24 cellular contexts compared by ENCODE assay signal in the genomic region with DNA sequence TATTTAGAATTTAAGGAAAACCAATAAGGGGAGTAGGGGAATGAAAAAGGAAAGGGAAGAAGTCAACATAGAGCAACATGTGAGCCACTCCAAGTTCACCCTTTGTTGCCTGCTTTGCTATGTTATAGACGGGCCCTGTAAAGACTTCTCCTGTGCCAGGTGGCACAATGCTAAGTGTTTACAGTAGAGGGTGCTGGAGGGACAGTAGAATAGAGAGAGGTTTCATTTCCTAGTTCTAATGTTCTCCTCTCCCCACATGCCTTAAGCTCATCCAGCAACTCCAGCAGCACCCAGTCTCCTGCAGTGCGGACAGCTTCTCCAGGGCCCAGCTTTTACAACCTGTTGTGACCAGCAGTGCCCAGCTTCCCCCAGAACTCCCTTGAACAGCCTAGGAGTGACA.
DNase-seq lines count a peak whose midpoint lies in the region; ATAC-seq and TF ChIP-seq lines count a peak whose summit lies in the region.
"Had no signal": no experiment of that assay in that cellular context is flagged by ENCODE, and none has a peak within 500 bp of the region (broad histone marks: within the 10 kb centered on the region; RNA-seq: fewer than 3 reads in every experiment).

No MANE protein-coding gene starts in this region.

- BruUV-seq in OCI-LY7 (replicated peaks; lab: Mats Ljungman, UMichigan), result no TSS peak

- H3K9me2 ChIP-seq in OCI-LY7 (ENCODE audit: insufficient read depth, low read length), result no peaks in the 10 kb centered on the region

- ATAC-seq in HG03159 (IDR thresholded peaks at IDR 0.05; ENCODE audit: unreplicated experiment), result no peak
- no peak for ATAC-seq in GM21576 (IDR thresholded peaks at IDR 0.05; ENCODE audit: unreplicated experiment)
- no peak for ATAC-seq in GM21515 (IDR thresholded peaks at IDR 0.05; ENCODE audit: unreplicated experiment)
- ATAC-seq: activated T-cell treated with anti-CD3 and anti-CD28 coated beads, Interleukin-2, amount 50 U/mL, for 4 hours; CD8-positive, alpha-beta T cell; left ventricle myocardium superior; naive thymus-derived CD8-positive, alpha-beta T cell; stimulated activated naive CD8-positive, alpha-beta T cell treated with anti-CD3 and anti-CD28 coated beads, Interleukin-15, Interleukin-2, amounts not matched to agents 100 U/mL and 50 U/mL, for 24 hours had no signal

- POLR2A ChIA-PET in OCI-LY7 (lab: Charles Lee), result no interaction called here

- H3K9me3 ChIP-seq in OCI-LY7 (ENCODE audit: low read length), result peaks cover 12% of the 10 kb centered on the region; the same call in 1 of the 2 replicates
- H3K9me3 ChIP-seq: testis had no signal

- no peak for TF ChIP-seq POLR2A in erythroblast (IDR thresholded peaks at IDR 0.05; ENCODE audit: low read length)

- TF ChIP-seq CTCF in OCI-LY7 (conservative IDR thresholded peaks at IDR 0.05; ENCODE audit: low read length) (peak; percentile 54), fibroblast of mammary gland (conservative IDR thresholded peaks at IDR 0.05; ENCODE audit: control insufficient read depth, insufficient read depth, low read depth, low read length) (peak; percentile 10)

- no peak overlapping the region for H3K27ac ChIP-seq in OCI-LY7 (ENCODE audit: low read depth, low read length, poor library complexity, severe bottlenecking)
- H3K27ac ChIP-seq: RWPE1, SK-N-MC, testis had no signal

- no peaks in the 10 kb centered on the region for H3K4me1 ChIP-seq in OCI-LY7 (ENCODE audit: insufficient read depth, low read length, poor library complexity, severe bottlenecking)
- H3K4me1 ChIP-seq: testis had no signal

- DNase-seq in SIG-M5 treated with dmso at 0.1 percent for 504 hours (lab: John Stamatoyannopoulos, UW; ENCODE audit: unreplicated experiment) (peak; percentile 36), SIG-M5 (lab: John Stamatoyannopoulos, UW) (no peak), OCI-LY7 (ENCODE audit: low spot score) (peak; percentile 22), fibroblast of mammary gland (ENCODE audit: low read depth) (no peak), erythroblast (lab: John Stamatoyannopoulos, UW) (no peak)
- DNase-seq: activated B cell treated with CpG ODN at 0.5 μM for 24 hours; activated CD4-positive, alpha-beta T cell treated with anti-CD3 and anti-CD28 coated beads, Interleukin-2, amount 50 U/mL, for 1 hour; activated gamma-delta T cell treated with Interleukin-2 at 50 U/mL for 16 hours; activated T-cell treated with anti-CD3 and anti-CD28 coated beads, Interleukin-2, amount 50 U/mL, for 4 hours; HCEC 1CT; left ventricle myocardium superior; naive thymus-derived CD8-positive, alpha-beta T cell; NCI-H1105; NCI-H2029 treated with DMSO at 0.1 percent for 48 hours; NCI-H2227 treated with DMSO at 0.1 percent for 48 hours; occipital lobe; stimulated activated naive CD8-positive, alpha-beta T cell treated with anti-CD3 and anti-CD28 coated beads, Interleukin-15, Interleukin-2, amounts not matched to agents 100 U/mL and 50 U/mL, for 24 hours; testis had no signal

- no peak overlapping the region for H3K4me3 ChIP-seq in OCI-LY7 (ENCODE audit: low read depth, low read length, poor library complexity, severe bottlenecking)
- H3K4me3 ChIP-seq in fibroblast of mammary gland (ENCODE audit: control insufficient read depth, low read depth, low read length), result no peak overlapping the region
- H3K4me3 ChIP-seq: SK-N-MC, testis had no signal

- intact Hi-C loops in OCI-LY7 (cut with micrococcal nuclease; ENCODE audit: unreplicated experiment), result no loop called here

- CTCF ChIA-PET in OCI-LY7 (lab: Charles Lee; ENCODE audit: unreplicated experiment), result no interaction called here

- H4K20me1 ChIP-seq in OCI-LY7 (ENCODE audit: insufficient read depth, low read length), result no peaks in the 10 kb centered on the region

- H3K4me2 ChIP-seq in OCI-LY7 (ENCODE audit: low read length), result no peak overlapping the region

- no peaks in the 10 kb centered on the region; the same call in 1 of the 2 replicates for H3K36me3 ChIP-seq in OCI-LY7 (ENCODE audit: insufficient read depth, low read length)

- H3K79me2 ChIP-seq in OCI-LY7 (ENCODE audit: insufficient read depth, low read depth, low read length), result no peaks in the 10 kb centered on the region

- no peak overlapping the region for H2AFZ ChIP-seq in OCI-LY7 (ENCODE audit: low read length)

Comparison
In these comparisons a context has a peak if more than half of its experiments do, and no peak if none do; other contexts are left out.
1. DNase-seq: peak in SIG-M5 treated with dmso at 0.1 percent for 504 hours (single experiment) and OCI-LY7 (single experiment); none in SIG-M5 (single experiment), fibroblast of mammary gland (single experiment) and erythroblast (0 of 2).